1 cellular context compared by ENCODE assay signal in the genomic region with DNA sequence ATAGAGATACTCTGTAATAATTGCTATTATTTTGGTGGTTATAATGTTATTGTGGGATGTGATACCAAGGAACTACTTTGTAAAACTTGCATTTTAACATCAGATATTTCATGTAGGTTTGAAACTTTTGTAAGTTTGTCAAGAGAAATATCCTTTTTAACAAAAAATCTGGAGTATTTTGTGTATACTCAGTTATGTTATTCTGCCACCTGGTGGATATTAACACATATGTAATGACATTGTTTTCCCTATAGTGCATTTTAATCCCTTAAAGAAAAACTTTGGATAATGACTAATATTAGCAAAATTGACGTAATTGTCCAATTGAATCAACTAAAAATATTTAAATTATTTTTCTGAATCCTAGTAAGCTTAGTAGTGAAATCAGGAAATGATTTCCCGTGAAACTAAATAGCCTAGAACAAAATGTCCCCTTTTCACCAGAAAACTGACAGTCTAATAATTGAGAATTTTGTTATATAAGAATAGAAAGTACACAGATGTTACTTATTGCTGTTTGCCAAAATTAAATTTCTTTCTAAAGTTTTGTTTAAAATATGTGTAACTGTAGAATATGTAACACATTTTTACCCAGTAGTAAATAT.
TF ChIP-seq lines count a peak whose summit lies in the region.

No MANE protein-coding gene starts in this region.

TF ChIP-seq in IMR-90, 13 proteins besides CTCF, POLR2A, EP300 and RAD21 (continued from another document):
- TF ChIP-seq, protein P1, sequence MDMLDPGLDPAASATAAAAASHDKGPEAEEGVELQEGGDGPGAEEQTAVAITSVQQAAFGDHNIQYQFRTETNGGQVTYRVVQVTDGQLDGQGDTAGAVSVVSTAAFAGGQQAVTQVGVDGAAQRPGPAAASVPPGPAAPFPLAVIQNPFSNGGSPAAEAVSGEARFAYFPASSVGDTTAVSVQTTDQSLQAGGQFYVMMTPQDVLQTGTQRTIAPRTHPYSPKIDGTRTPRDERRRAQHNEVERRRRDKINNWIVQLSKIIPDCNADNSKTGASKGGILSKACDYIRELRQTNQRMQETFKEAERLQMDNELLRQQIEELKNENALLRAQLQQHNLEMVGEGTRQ (IDR thresholded peaks at IDR 0.05; ENCODE audit: low read depth, low read length) = no peak
- TF ChIP-seq NFE2L2 (IDR thresholded peaks at IDR 0.05; ENCODE audit: low read depth, low read length) (no peak), FOS (IDR thresholded peaks at IDR 0.05; ENCODE audit: low read depth, low read length) (no peak), MAZ (IDR thresholded peaks at IDR 0.05; ENCODE audit: borderline replicate concordance, low read depth, low read length) (no peak), RCOR1 (IDR thresholded peaks at IDR 0.05; ENCODE audit: insufficient replicate concordance, low read length) (no peak), SMC3 (IDR thresholded peaks at IDR 0.05; ENCODE audit: low read depth, low read length) (no peak; the same call in 1 of the 2 replicates), MXI1 (IDR thresholded peaks at IDR 0.05; ENCODE audit: borderline replicate concordance, low read depth, low read length) (no peak), CEBPB (IDR thresholded peaks at IDR 0.05; ENCODE audit: low read depth, low read length) (no peak), BHLHE40 (IDR thresholded peaks at IDR 0.05; ENCODE audit: low read depth, low read length) (no peak), CHD1 (IDR thresholded peaks at IDR 0.05; ENCODE audit: low read depth, low read length) (no peak), RFX5 (IDR thresholded peaks at IDR 0.05; ENCODE audit: low read depth, low read length) (no peak)
- TF ChIP-seq, protein P2, sequence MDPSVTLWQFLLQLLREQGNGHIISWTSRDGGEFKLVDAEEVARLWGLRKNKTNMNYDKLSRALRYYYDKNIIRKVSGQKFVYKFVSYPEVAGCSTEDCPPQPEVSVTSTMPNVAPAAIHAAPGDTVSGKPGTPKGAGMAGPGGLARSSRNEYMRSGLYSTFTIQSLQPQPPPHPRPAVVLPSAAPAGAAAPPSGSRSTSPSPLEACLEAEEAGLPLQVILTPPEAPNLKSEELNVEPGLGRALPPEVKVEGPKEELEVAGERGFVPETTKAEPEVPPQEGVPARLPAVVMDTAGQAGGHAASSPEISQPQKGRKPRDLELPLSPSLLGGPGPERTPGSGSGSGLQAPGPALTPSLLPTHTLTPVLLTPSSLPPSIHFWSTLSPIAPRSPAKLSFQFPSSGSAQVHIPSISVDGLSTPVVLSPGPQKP (IDR thresholded peaks at IDR 0.05; ENCODE audit: borderline replicate concordance, low read depth, low read length) = no peak
